Comparison of ENCODE assay signal across 2 cellular contexts in the genomic region with DNA sequence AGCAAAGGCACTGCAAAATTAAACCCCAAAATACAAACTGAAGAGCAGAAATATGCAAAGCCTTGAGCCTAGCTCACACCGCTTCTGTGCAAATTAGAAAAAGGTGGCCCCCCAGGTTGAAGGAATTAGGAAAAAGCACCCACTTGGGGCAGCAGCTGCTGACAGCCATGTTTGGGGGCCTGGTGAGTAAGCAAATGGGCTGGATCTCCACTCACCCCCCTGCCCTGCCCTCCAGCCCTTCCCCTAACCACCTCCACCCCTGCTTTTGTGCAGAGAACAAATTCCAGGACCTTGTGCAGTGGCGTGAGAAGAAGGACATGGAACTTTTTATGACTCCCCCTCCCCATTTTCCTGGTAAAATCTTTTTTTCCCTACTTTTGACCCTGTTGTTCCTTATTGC.
TF ChIP-seq lines count a peak whose summit lies in the region.

No MANE protein-coding gene starts in this region.

TF ChIP-seq in A549, 52 proteins besides CTCF, POLR2A, EP300 and RAD21 (continued from another document):
- TF ChIP-seq TFCP2L1 (CRISPR knock-in tag; IDR thresholded peaks at IDR 0.05) (0 out of 2 replicates have a peak, but pooled peaks have one; percentile 19), KDM5A (IDR thresholded peaks at IDR 0.05) (no peak), MYC (IDR thresholded peaks at IDR 0.05; ENCODE audit: borderline replicate concordance, low read length) (0 out of 2 replicates have a peak, but pooled peaks have one; percentile 15)
- TF ChIP-seq, protein P1, sequence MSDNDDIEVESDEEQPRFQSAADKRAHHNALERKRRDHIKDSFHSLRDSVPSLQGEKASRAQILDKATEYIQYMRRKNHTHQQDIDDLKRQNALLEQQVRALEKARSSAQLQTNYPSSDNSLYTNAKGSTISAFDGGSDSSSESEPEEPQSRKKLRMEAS (IDR thresholded peaks at IDR 0.05): 0 out of 2 replicates have a peak, but pooled peaks have one; percentile 3

TF ChIP-seq in H1, 55 proteins besides CTCF, POLR2A, EP300 and RAD21 (continued from another document):
- TF ChIP-seq YY1 (IDR thresholded peaks at IDR 0.05; ENCODE audit: low read depth, low read length): peak; percentile 85
- TF ChIP-seq POLR2AphosphoS5 (IDR thresholded peaks at IDR 0.05; ENCODE audit: low read depth, low read length): 0 out of 2 replicates have a peak, but pooled peaks have one; percentile 38
